In the genomic region with DNA sequence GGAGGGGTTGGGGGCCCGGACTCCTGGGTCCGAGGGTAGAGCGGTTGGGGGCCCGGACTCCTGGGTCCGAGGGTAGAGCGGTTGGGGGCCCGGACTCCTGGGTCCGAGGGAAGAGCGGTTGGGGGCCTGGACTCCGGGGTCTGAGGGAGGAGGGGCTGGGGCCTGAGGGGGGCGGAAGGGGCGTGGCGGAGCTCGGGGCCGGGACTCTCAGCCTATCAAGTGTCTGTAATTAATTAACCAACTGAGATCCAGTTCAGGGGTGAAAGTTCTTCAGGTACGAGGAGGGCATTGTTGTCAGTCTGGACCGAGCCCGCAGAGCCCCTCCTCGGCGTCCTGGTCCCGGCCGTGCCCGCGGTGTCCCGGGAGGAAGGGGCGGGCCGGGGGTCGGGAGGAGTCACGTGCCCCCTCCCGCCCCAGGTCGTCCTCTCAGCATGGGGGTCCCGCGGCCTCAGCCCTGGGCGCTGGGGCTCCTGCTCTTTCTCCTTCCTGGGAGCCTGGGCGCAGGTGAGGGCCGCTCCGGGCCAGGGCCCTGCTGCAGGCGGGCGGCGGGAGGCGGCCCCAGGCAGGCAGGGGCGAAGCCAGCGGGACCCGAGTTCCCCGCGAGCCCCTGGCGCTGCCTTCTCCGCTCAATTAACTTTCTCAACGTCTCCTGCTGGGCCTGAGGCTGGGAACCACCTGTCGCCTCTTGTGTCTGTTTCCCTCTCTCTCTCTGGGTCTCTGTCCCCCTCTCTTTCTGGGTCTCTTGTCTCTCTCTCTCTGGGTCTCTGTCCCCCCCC, we compare ENCODE assay signal across 8 cellular contexts. TPM values are rescaled to one million over a fixed set of nuclear protein-coding genes. Genes with fewer than 3 reads are reported as not detected.
DNase-seq lines count a peak whose midpoint lies in the region; ATAC-seq and TF ChIP-seq lines count a peak whose summit lies in the region.

No MANE protein-coding gene starts in this region.

- CTCF ChIA-PET in SK-N-SH (lab: Yijun Ruan, JAX), result interaction anchor here (0.9 to 2.2 kb wide), 6 partner anchors 10 to 57 kb away, joined by 3 to 11 read pairs (median 6); partner anchors contain the start of gene RCN3

- H3K36me3 ChIP-seq in H7 (replicated peaks; ENCODE audit: control insufficient read depth, insufficient read depth, low read length) (no peaks in the 10 kb centered on the region; the same call in 1 of the 2 replicates), SK-N-SH (replicated peaks in 1 of 2; ENCODE audit: control insufficient read depth in 1 of 2, insufficient read depth in 2 of 2, low read length in 1 of 2) (no peaks in the 10 kb centered on the region)

- in situ Hi-C loops in ACHN (cut with HindIII; ENCODE audit: low pct_ligation_motif_present, low pct_unique_long_range_greater_than_20kb, low sequenced_read_pairs), result no loop called here

- H3K4me1 Mint-ChIP-seq in mesothelial cell of epicardium (peaks cover 20% of the 10 kb centered on the region), type B pancreatic cell (ENCODE audit: unreplicated experiment) (peaks cover 19% of the 10 kb centered on the region)

- WGBS in SK-N-SH (ENCODE audit: low lambda C conversion rate), result 1% methylated on average over 13 of the region's 50 CpGs

- H4K20me1 ChIP-seq in SK-N-SH (ENCODE audit: insufficient read depth), result no peaks in the 10 kb centered on the region

- peak overlapping the region; percentile 93 for H2AFZ ChIP-seq in SK-N-SH (ENCODE audit: low read depth)

- TF ChIP-seq CTCF in SK-N-SH (IDR thresholded peaks at IDR 0.05), result no peak
- TF ChIP-seq CTCF in mesothelial cell of epicardium (IDR thresholded peaks at IDR 0.05; ENCODE audit: unreplicated experiment), result no peak
- no peak for TF ChIP-seq CTCF in type B pancreatic cell (conservative IDR thresholded peaks at IDR 0.05)

- peak overlapping the region; percentile 78 for H3K9ac ChIP-seq in SK-N-SH

- peak; percentile 51 for DNase-seq in ACHN
- DNase-seq in H7, result peak; percentile 95
- DNase-seq in SK-N-SH, result peak; percentile 88
- peak; percentile 76 for DNase-seq in ecto neural progenitor cell (ENCODE audit: low spot score)
- peak in 1 of 2 experiments; percentile 63 for DNase-seq in mesothelial cell of epicardium (ENCODE audit: low spot score in 2 of 2, unreplicated experiment in 2 of 2)
- DNase-seq in type B pancreatic cell (ENCODE audit: extremely low spot score, unreplicated experiment), result no peak
- no peak for DNase-seq in islet precursor cell

- H3K36me3 Mint-ChIP-seq in mesothelial cell of epicardium (peaks cover 12% of the 10 kb centered on the region), type B pancreatic cell (no peaks in the 10 kb centered on the region)

- no peaks in the 10 kb centered on the region for H3K27me3 ChIP-seq in H7 (ENCODE audit: control insufficient read depth, insufficient read depth, low read length)
- H3K27me3 ChIP-seq in SK-N-SH (ENCODE audit: insufficient read depth), result no peaks in the 10 kb centered on the region

- H3K4me3 Mint-ChIP-seq in mesothelial cell of epicardium (peak overlapping the region; percentile 87), type B pancreatic cell (peak overlapping the region; percentile 91)

- no peak for TF ChIP-seq RAD21 in SK-N-SH (IDR thresholded peaks at IDR 0.05; ENCODE audit: low read length)

- H3K9me3 Mint-ChIP-seq in mesothelial cell of epicardium (no peaks in the 10 kb centered on the region), type B pancreatic cell (no peaks in the 10 kb centered on the region)

- peak overlapping the region; percentile 99 for H3K4me2 ChIP-seq in SK-N-SH

- TF ChIP-seq EP300 in SK-N-SH (IDR thresholded peaks at IDR 0.05; ENCODE audit: borderline replicate concordance in 1 of 2, low read depth in 1 of 2, low read length in 1 of 2), result no peak

- H3K4me3 ChIP-seq in H7 (ENCODE audit: insufficient read depth, low read depth, low read length) (peak overlapping the region; percentile 71), SK-N-SH (ENCODE audit: low read depth in 2 of 2, low read length in 1 of 2) (peak overlapping the region; percentile 60 to 78)

- ATAC-seq in HG03196 (IDR thresholded peaks at IDR 0.05; ENCODE audit: unreplicated experiment), result no peak

- H3K9me2 ChIP-seq in SK-N-SH, result no peaks in the 10 kb centered on the region

- H3K27me3 Mint-ChIP-seq in mesothelial cell of epicardium (ENCODE audit: low read depth) (no peaks in the 10 kb centered on the region), type B pancreatic cell (no peaks in the 10 kb centered on the region)

- peaks cover 0 to 9% of the 10 kb centered on the region in 2 experiments; a peak in 1 of 4 replicates for H3K4me1 ChIP-seq in SK-N-SH (ENCODE audit: control insufficient read depth in 1 of 2, insufficient read depth in 2 of 2, low read depth in 1 of 2, low read length in 1 of 2)

- POLR2A ChIA-PET in SK-N-SH (lab: Yijun Ruan, JAX), result interaction anchor here (1.5 kb wide), 1 partner anchor 17 kb away, joined by 6 read pairs; the partner anchor contains the start of gene RPS11

- H3F3A ChIP-seq in SK-N-SH (replicated peaks; ENCODE audit: insufficient read depth), result no peaks in the 10 kb centered on the region

- H3K9me3 ChIP-seq in SK-N-SH, result no peaks in the 10 kb centered on the region

- no peaks in the 10 kb centered on the region for H3K79me2 ChIP-seq in SK-N-SH (ENCODE audit: insufficient read depth)

- H3K27ac ChIP-seq in SK-N-SH (ENCODE audit: low read depth in 2 of 2, low read length in 1 of 2), result peak overlapping the region in 1 of 2 experiments; percentile 71; a peak in 1 of 4 replicates

- H3K27ac Mint-ChIP-seq in mesothelial cell of epicardium (peak overlapping the region; percentile 86), type B pancreatic cell (peak overlapping the region; percentile 61)

TF ChIP-seq in SK-N-SH, 30 proteins besides CTCF, POLR2A, EP300 and RAD21:
- TF ChIP-seq, protein P1, sequence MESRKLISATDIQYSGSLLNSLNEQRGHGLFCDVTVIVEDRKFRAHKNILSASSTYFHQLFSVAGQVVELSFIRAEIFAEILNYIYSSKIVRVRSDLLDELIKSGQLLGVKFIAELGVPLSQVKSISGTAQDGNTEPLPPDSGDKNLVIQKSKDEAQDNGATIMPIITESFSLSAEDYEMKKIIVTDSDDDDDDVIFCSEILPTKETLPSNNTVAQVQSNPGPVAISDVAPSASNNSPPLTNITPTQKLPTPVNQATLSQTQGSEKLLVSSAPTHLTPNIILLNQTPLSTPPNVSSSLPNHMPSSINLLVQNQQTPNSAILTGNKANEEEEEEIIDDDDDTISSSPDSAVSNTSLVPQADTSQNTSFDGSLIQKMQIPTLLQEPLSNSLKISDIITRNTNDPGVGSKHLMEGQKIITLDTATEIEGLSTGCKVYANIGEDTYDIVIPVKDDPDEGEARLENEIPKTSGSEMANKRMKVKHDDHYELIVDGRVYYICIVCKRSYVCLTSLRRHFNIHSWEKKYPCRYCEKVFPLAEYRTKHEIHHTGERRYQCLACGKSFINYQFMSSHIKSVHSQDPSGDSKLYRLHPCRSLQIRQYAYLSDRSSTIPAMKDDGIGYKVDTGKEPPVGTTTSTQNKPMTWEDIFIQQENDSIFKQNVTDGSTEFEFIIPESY (IDR thresholded peaks at IDR 0.05; ENCODE audit: borderline replicate concordance, low read depth), result no peak
- TF ChIP-seq USF1 (IDR thresholded peaks at IDR 0.05; ENCODE audit: borderline replicate concordance, low read depth) (peak; percentile 85), GABPA (IDR thresholded peaks at IDR 0.05; ENCODE audit: low read depth) (peak; percentile 32; the same call in 1 of the 2 replicates)
TF ChIP-seq in SK-N-SH: peak in this region for 2.

RNA-seq across cellular contexts. Expression of gene FCGRT, which starts 0.7 kb away (rescaled TPM):
- 28.5 and 36.9 TPM in 2 replicates for total RNA-seq in H7 (2014; rRNA removed; shearing (Covaris generic))
- polyA plus RNA-seq in SK-N-SH (2012; rRNA removed), result 75.3 and 91.4 TPM in 2 replicates
- 41.3 and 62.1 TPM in 2 replicates for polyA plus RNA-seq in SK-N-SH (2012; cell fraction: cytosol; rRNA removed)
- 108 and 132 TPM in 2 replicates for polyA plus RNA-seq in SK-N-SH (2012; cell fraction: nucleus; rRNA removed)
- 121 to 132 TPM (median 127 TPM) in 3 replicates for total RNA-seq in mesothelial cell of epicardium
- total RNA-seq in type B pancreatic cell (ENCODE audit: low replicate concordance), result 102 and 106 TPM in 2 replicates

RNA-seq across cellular contexts. Expression of gene RCN3, which starts 14.6 kb away (rescaled TPM):
- 28.2 and 29.2 TPM in 2 replicates for total RNA-seq in H7 (2014; rRNA removed; shearing (Covaris generic))
- polyA plus RNA-seq in SK-N-SH (2012; rRNA removed), result 1.4 and 1.8 TPM in 2 replicates
- 0.48 and 0.67 TPM in 2 replicates for polyA plus RNA-seq in SK-N-SH (2012; cell fraction: cytosol; rRNA removed)
- polyA plus RNA-seq in SK-N-SH (2012; cell fraction: nucleus; rRNA removed), result 11.6 and 13.9 TPM in 2 replicates
- 30.3 to 35.1 TPM (median 31.1 TPM) in 3 replicates for total RNA-seq in mesothelial cell of epicardium
- 4.5 and 12.1 TPM in 2 replicates for total RNA-seq in type B pancreatic cell (ENCODE audit: low replicate concordance)

RNA-seq across cellular contexts. Expression of gene RPS11, which starts 16.9 kb away (rescaled TPM):
- total RNA-seq in H7 (2014; rRNA removed; shearing (Covaris generic)), result 2,449 and 2,647 TPM in 2 replicates
- polyA plus RNA-seq in SK-N-SH (2012; rRNA removed), result 6,915 and 7,579 TPM in 2 replicates
- polyA plus RNA-seq in SK-N-SH (2012; cell fraction: cytosol; rRNA removed), result 7,077 and 7,731 TPM in 2 replicates
- 2,096 and 3,427 TPM in 2 replicates for polyA plus RNA-seq in SK-N-SH (2012; cell fraction: nucleus; rRNA removed)
- total RNA-seq in mesothelial cell of epicardium (2,052 to 2,151 TPM (median 2,132 TPM) in 3 replicates), type B pancreatic cell (ENCODE audit: low replicate concordance) (2,401 and 2,461 TPM in 2 replicates)

RNA-seq across cellular contexts. Expression of gene RPL13A, which starts 25.8 kb away (rescaled TPM):
- total RNA-seq in H7 (2014; rRNA removed; shearing (Covaris generic)), result 4,136 and 6,335 TPM in 2 replicates
- 2,604 and 2,748 TPM in 2 replicates for polyA plus RNA-seq in SK-N-SH (2012; rRNA removed)
- 2,326 and 2,436 TPM in 2 replicates for polyA plus RNA-seq in SK-N-SH (2012; cell fraction: cytosol; rRNA removed)
- 1,109 and 1,392 TPM in 2 replicates for polyA plus RNA-seq in SK-N-SH (2012; cell fraction: nucleus; rRNA removed)
- 2,869 to 2,959 TPM (median 2,954 TPM) in 3 replicates for total RNA-seq in mesothelial cell of epicardium
- total RNA-seq in type B pancreatic cell (ENCODE audit: low replicate concordance), result 3,274 and 3,593 TPM in 2 replicates

RNA-seq across cellular contexts. Expression of gene FLT3LG, which starts 39.1 kb away (rescaled TPM):
- 0.55 and 1.6 TPM in 2 replicates for total RNA-seq in H7 (2014; rRNA removed; shearing (Covaris generic))
- polyA plus RNA-seq in SK-N-SH (2012; rRNA removed), result 4.0 and 6.4 TPM in 2 replicates
- polyA plus RNA-seq in SK-N-SH (2012; cell fraction: cytosol; rRNA removed), result 2.0 and 3.1 TPM in 2 replicates
- 6.6 and 7.5 TPM in 2 replicates for polyA plus RNA-seq in SK-N-SH (2012; cell fraction: nucleus; rRNA removed)
- 1.8 to 2.4 TPM (median 2.0 TPM) in 3 replicates for total RNA-seq in mesothelial cell of epicardium
- 1.9 and 2.0 TPM in 2 replicates for total RNA-seq in type B pancreatic cell (ENCODE audit: low replicate concordance)

Comparison
In these comparisons a context has a peak if more than half of its experiments do, and no peak if none do; other contexts are left out.
1. DNase-seq: peak in ACHN (single experiment), H7 (single experiment), SK-N-SH (single experiment) and ecto neural progenitor cell (single experiment); none in type B pancreatic cell (single experiment) and islet precursor cell (single experiment).